1 cellular context compared by ENCODE assay signal in the genomic region with DNA sequence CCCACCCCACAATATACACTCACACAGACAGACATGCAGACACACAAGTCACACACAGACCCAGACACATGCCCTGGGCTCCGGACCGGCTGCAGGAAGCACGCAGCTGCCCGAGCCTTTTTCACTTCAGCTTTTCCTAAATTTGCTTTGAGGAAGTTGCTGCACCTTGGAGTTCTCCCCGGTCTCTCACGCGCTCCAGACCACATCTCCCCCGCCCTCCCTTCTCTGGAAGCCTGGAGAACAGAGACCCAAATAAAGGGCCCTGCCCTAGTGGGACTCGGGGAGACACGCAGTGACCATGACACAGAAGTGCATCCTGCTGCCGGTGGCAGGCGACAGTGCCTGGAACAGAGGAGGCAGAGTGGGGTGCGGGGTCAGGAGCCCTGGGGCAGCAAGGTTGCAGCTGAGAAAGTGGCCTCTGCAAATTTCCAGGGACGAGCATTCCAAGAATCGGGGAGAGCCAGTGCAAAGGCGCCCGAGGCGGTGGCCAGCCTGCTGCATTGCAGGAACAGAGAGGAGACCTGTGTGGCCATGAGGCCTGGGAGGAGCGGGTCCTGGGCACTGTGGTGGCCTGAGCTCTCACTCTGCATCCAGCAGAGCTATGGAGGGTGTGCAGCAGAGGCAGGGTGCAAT.
TF ChIP-seq lines count a peak whose summit lies in the region.

No MANE protein-coding gene starts in this region.

TF ChIP-seq in HepG2, 621 proteins besides CTCF, POLR2A, EP300 and RAD21 (continued from another document):
- TF ChIP-seq, protein P1, sequence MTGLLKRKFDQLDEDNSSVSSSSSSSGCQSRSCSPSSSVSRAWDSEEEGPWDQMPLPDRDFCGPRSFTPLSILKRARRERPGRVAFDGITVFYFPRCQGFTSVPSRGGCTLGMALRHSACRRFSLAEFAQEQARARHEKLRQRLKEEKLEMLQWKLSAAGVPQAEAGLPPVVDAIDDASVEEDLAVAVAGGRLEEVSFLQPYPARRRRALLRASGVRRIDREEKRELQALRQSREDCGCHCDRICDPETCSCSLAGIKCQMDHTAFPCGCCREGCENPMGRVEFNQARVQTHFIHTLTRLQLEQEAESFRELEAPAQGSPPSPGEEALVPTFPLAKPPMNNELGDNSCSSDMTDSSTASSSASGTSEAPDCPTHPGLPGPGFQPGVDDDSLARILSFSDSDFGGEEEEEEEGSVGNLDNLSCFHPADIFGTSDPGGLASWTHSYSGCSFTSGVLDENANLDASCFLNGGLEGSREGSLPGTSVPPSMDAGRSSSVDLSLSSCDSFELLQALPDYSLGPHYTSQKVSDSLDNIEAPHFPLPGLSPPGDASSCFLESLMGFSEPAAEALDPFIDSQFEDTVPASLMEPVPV (CRISPR knock-in tag; IDR thresholded peaks at IDR 0.05): 0 out of 2 replicates have a peak, but pooled peaks have one; percentile 8
TF ChIP-seq in HepG2: peak in this region for 24.
